In genomic region chrX:133468081-133468480, GRCh38 we compare ENCODE assay signal across 14 cellular contexts. TPM values are rescaled to one million over a fixed set of nuclear protein-coding genes. Genes with fewer than 3 reads are reported as not detected.
"Had no signal": no experiment of that assay in that cellular context is flagged by ENCODE, and none has a peak within 500 bp of the region (broad histone marks: within the 10 kb centered on the region; RNA-seq: fewer than 3 reads in every experiment).

No MANE protein-coding gene starts in this region.

- H3K4me1 ChIP-seq: ascending aorta had no signal

- H3K36me3 ChIP-seq: ascending aorta had no signal

- H3K27ac Mint-ChIP-seq: activated CD4-positive, alpha-beta memory T cell treated with anti-CD3 and anti-CD28 coated beads, Interleukin-2, amount 10 ng/mL, durations not matched to agents 7 days and 5 days; natural killer cell treated with Interleukin-12 subunit alpha and Interleukin-12 subunit beta and Interleukin-15 and Interleukin-18, amount 100 ng/mL, for 72 hours; stimulated activated naive CD8-positive, alpha-beta T cell treated with anti-CD3 and anti-CD28 coated beads, Interleukin-15, Interleukin-2, amounts not matched to agents 100 ng/mL and 50 ng/mL, for 24 hours; T-helper 2 cell treated with Interferon-gamma antibody and Interleukin-4, amounts not matched to agents 5 μg/mL and 100 μg/mL, for 36 hours had no signal

- ATAC-seq: natural killer cell treated with Interleukin-12 subunit alpha and Interleukin-12 subunit beta and Interleukin-15 and Interleukin-18, amount 100 ng/mL, for 72 hours had no signal

- DNase-seq: activated CD4-positive, alpha-beta memory T cell treated with anti-CD3 and anti-CD28 coated beads, Interleukin-2, amount 10 ng/mL, durations not matched to agents 7 days and 5 days; caudate nucleus; cortex of kidney; effector CD8-positive, alpha-beta T cell; mammary epithelial cell; stimulated activated CD4-positive, alpha-beta T cell treated with anti-CD3 and anti-CD28 coated beads, Interleukin-4, amount 100 ng/mL, for 1 hour; stimulated activated CD8-positive, alpha-beta memory T cell treated with anti-CD3 and anti-CD28 coated beads, Interleukin-4, amount 100 ng/mL, for 48 hours had no signal

- H3K27ac ChIP-seq: ascending aorta, epithelial cell of prostate, hepatocyte had no signal

- H3K9me3 Mint-ChIP-seq: activated CD4-positive, alpha-beta memory T cell treated with anti-CD3 and anti-CD28 coated beads, Interleukin-2, amount 10 ng/mL, durations not matched to agents 7 days and 5 days; natural killer cell treated with Interleukin-12 subunit alpha and Interleukin-12 subunit beta and Interleukin-15 and Interleukin-18, amount 100 ng/mL, for 72 hours; stimulated activated naive CD8-positive, alpha-beta T cell treated with anti-CD3 and anti-CD28 coated beads, Interleukin-15, Interleukin-2, amounts not matched to agents 100 ng/mL and 50 ng/mL, for 24 hours; T-helper 2 cell treated with Interferon-gamma antibody and Interleukin-4, amounts not matched to agents 5 μg/mL and 100 μg/mL, for 36 hours had no signal

- H3K4me3 ChIP-seq: ascending aorta, hepatocyte had no signal

- H3K4me1 Mint-ChIP-seq: activated CD4-positive, alpha-beta memory T cell treated with anti-CD3 and anti-CD28 coated beads, Interleukin-2, amount 10 ng/mL, durations not matched to agents 7 days and 5 days had no signal

- H3K4me3 Mint-ChIP-seq: activated CD4-positive, alpha-beta memory T cell treated with anti-CD3 and anti-CD28 coated beads, Interleukin-2, amount 10 ng/mL, durations not matched to agents 7 days and 5 days; natural killer cell treated with Interleukin-12 subunit alpha and Interleukin-12 subunit beta and Interleukin-15 and Interleukin-18, amount 100 ng/mL, for 72 hours; stimulated activated naive CD8-positive, alpha-beta T cell treated with anti-CD3 and anti-CD28 coated beads, Interleukin-15, Interleukin-2, amounts not matched to agents 100 ng/mL and 50 ng/mL, for 24 hours; T-helper 2 cell treated with Interferon-gamma antibody and Interleukin-4, amounts not matched to agents 5 μg/mL and 100 μg/mL, for 36 hours had no signal

- H3K36me3 Mint-ChIP-seq: natural killer cell treated with Interleukin-12 subunit alpha and Interleukin-12 subunit beta and Interleukin-15 and Interleukin-18, amount 100 ng/mL, for 72 hours had no signal

- H3K27me3 Mint-ChIP-seq: activated CD4-positive, alpha-beta memory T cell treated with anti-CD3 and anti-CD28 coated beads, Interleukin-2, amount 10 ng/mL, durations not matched to agents 7 days and 5 days had no signal

- H3K27me3 ChIP-seq: ascending aorta, hepatocyte had no signal

- H3K9me3 ChIP-seq: ascending aorta had no signal

RNA-seq across cellular contexts. Expression of gene GPC4, which starts 52.8 kb away (rescaled TPM):
- total RNA-seq: activated CD4-positive, alpha-beta memory T cell treated with anti-CD3 and anti-CD28 coated beads, Interleukin-2, amount 10 ng/mL, durations not matched to agents 7 days and 5 days; natural killer cell treated with Interleukin-12 subunit alpha and Interleukin-12 subunit beta and Interleukin-15 and Interleukin-18, amount 100 ng/mL, for 72 hours; pulmonary artery endothelial cell had no signal
